Comparison of ENCODE assay signal across 8 cellular contexts in the genomic region with DNA sequence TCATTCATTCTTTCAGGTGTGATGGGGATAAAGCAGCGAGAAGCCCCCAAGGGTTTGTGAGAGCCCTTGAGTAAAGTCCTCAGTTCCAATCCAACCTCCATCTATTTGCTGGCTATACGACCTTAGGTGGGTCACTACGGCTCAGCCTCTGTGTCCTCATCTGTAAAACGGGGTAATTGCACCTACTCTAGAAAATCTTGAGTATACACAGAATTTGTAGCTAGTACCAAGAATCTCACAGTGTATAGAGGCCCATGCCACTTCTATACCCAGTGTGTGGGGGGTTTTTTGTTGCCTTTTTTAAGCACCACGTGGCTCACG. TPM values are rescaled to one million over a fixed set of nuclear protein-coding genes. Genes with fewer than 3 reads are reported as not detected.
DNase-seq lines count a peak whose midpoint lies in the region; ATAC-seq and TF ChIP-seq lines count a peak whose summit lies in the region.

No MANE protein-coding gene starts in this region.

- in situ Hi-C loops in IMR-90 (cut with MboI; ENCODE audit: low sequenced_read_pairs) = no loop called here

- peaks cover under 1% of the 10 kb centered on the region; the same call in 1 of the 2 replicates for H3K36me3 ChIP-seq in IMR-90 (ENCODE audit: control insufficient read depth, insufficient read depth, low read length)

- peak overlapping the region; percentile 57; the same call in 1 of the 2 replicates for H3K23ac ChIP-seq in IMR-90 (ENCODE audit: low read depth, low read length)

- no peaks in the 10 kb centered on the region for H3K9me3 Mint-ChIP-seq in osteocyte (ENCODE audit: unreplicated experiment)

- H3K9me1 ChIP-seq in IMR-90 (ENCODE audit: insufficient read depth, low read length) = peaks cover 8% of the 10 kb centered on the region

- H3K79me1 ChIP-seq in IMR-90 (ENCODE audit: low read depth in 1 of 2, low read length in 2 of 2) = peaks cover 0 to 35% of the 10 kb centered on the region in 2 experiments; a peak in 3 of 4 replicates

- H4K8ac ChIP-seq in IMR-90 (ENCODE audit: low read depth in 2 of 2, low read length in 2 of 2) = peak overlapping the region; percentile 96 to 97

- H3K4me3 Mint-ChIP-seq in osteocyte (ENCODE audit: unreplicated experiment) = peak overlapping the region; percentile 93

- H4K20me1 ChIP-seq in IMR-90 (ENCODE audit: insufficient read depth, low read length) = peaks cover 29% of the 10 kb centered on the region

- peak overlapping the region; percentile 82 for H3K14ac ChIP-seq in IMR-90 (replicated peaks; ENCODE audit: low read depth, low read length)

- H3K27me3 Mint-ChIP-seq in osteocyte (ENCODE audit: unreplicated experiment) = no peaks in the 10 kb centered on the region

- no peaks in the 10 kb centered on the region for H3K9me3 ChIP-seq in IMR-90 (ENCODE audit: control insufficient read depth, insufficient read depth, low read length)

- H3K18ac ChIP-seq in IMR-90 (ENCODE audit: low read depth, low read length) = no peak overlapping the region

- H2AK9ac ChIP-seq in IMR-90 (replicated peaks; ENCODE audit: low read depth, low read length, poor library complexity) = peak overlapping the region; percentile 96

- no CpG with 5 or more reads among the region's 6 CpGs for WGBS in IMR-90 (ENCODE audit: extremely low coverage in 2 of 2, insufficient read length in 1 of 2), 2 experiments

- no TSS peak for BruUV-seq in IMR-90 (replicated peaks; lab: Mats Ljungman, UMichigan)

- DNase-seq in GM12864 (ENCODE audit: low read depth) (no peak), IMR-90 (no peak), dorsolateral prefrontal cortex (no peak), osteocyte (ENCODE audit: extremely low spot score, unreplicated experiment) (no peak)
- no peak for DNase-seq in activated effector memory CD4-positive, alpha-beta T cell treated with anti-CD3 and anti-CD28 coated beads, Interleukin-2, amount 50 U/mL, for 16 hours

- peak overlapping the region; percentile 18 for H3K27ac Mint-ChIP-seq in osteocyte (ENCODE audit: unreplicated experiment)

- H3K27me3 ChIP-seq in IMR-90 (ENCODE audit: control insufficient read depth, insufficient read depth, low read length) (no peaks in the 10 kb centered on the region), dorsolateral prefrontal cortex (no peaks in the 10 kb centered on the region)

- H3K27ac ChIP-seq in IMR-90 (ENCODE audit: insufficient read depth, low read length) (peak overlapping the region; percentile 11; the same call in 1 of the 2 replicates), dorsolateral prefrontal cortex (peak overlapping the region in 58 of 59 donors; percentile 66 to 98 (median 92))

- ATAC-seq in IMR-90 (ENCODE audit: low read depth) (no peak; the same call in 1 of the 2 replicates), HG03520 (IDR thresholded peaks at IDR 0.05; ENCODE audit: unreplicated experiment) (no peak), GM18909 (IDR thresholded peaks at IDR 0.05; ENCODE audit: poor library complexity, unreplicated experiment) (no peak), GM18511 (IDR thresholded peaks at IDR 0.05; ENCODE audit: unreplicated experiment) (no peak)

- intact Hi-C loops in IMR-90 (cut with micrococcal nuclease) = loop anchor here (2.0 kb wide), 2 partner anchors 36 to 56 kb away; a partner anchor contains a TSS
- intact Hi-C loops in dorsolateral prefrontal cortex (cut with DNase I) = loop anchor here (1.0 to 2.0 kb wide), 4 partner anchors 31 to 56 kb away; no protein-coding TSS in a partner anchor

- peak overlapping the region; percentile 53 for H4K5ac ChIP-seq in IMR-90 (ENCODE audit: low read depth, low read length)

- no peak overlapping the region for H2BK20ac ChIP-seq in IMR-90 (ENCODE audit: low read depth, low read length)

- CTCF ChIA-PET in IMR-90 (lab: Yijun Ruan, JAX) = interaction anchor here (1.1 kb wide), 1 partner anchor 55 kb away, joined by 4 read pairs; no protein-coding TSS in a partner anchor

- H2AFZ ChIP-seq in IMR-90 (replicated peaks; ENCODE audit: low read length, poor library complexity) = peak overlapping the region; percentile 98

- TF ChIP-seq CTCF in GM12864 (IDR thresholded peaks at IDR 0.05; ENCODE audit: low read depth, low read length, missing control alignments) (no peak), IMR-90 (conservative IDR thresholded peaks at IDR 0.05; ENCODE audit: low read depth, low read length) (no peak), dorsolateral prefrontal cortex (IDR thresholded peaks at IDR 0.05 in 54 of 56, conservative IDR thresholded peaks at IDR 0.05 in 2 of 56; ENCODE audit: low read depth in 1 of 56, partially characterized antibody in 56 of 56) (peak in 1 of 56 donors; percentile 3), osteocyte (IDR thresholded peaks at IDR 0.05) (no peak)

- H3K9ac ChIP-seq in IMR-90 (ENCODE audit: low read depth, low read length) = peak overlapping the region; percentile 20; the same call in 1 of the 2 replicates

- peak overlapping the region; percentile 57 for H4K91ac ChIP-seq in IMR-90 (ENCODE audit: insufficient read depth, low read depth, low read length)

- peak overlapping the region; percentile 80 for H3K4ac ChIP-seq in IMR-90 (ENCODE audit: low read depth, low read length)

- peak overlapping the region; percentile 49 for H2BK5ac ChIP-seq in IMR-90 (ENCODE audit: low read depth, low read length, poor library complexity, severe bottlenecking)

- no peak overlapping the region for H2AK5ac ChIP-seq in IMR-90 (ENCODE audit: low read depth, low read length)

- H3K4me3 ChIP-seq in GM12864 (ENCODE audit: low read depth, low read length) (peak overlapping the region; percentile 89), IMR-90 (ENCODE audit: insufficient read depth, low read depth, low read length) (peak overlapping the region; percentile 81), dorsolateral prefrontal cortex (peak overlapping the region; percentile 64 to 96 (median 88))

- dilution Hi-C loops in IMR-90 (cut with HindIII; ENCODE audit: low sequenced_read_pairs, unreplicated experiment) = no loop called here

- H3K4me1 ChIP-seq in IMR-90 (ENCODE audit: control insufficient read depth, insufficient read depth, low read length) = peaks cover 5% of the 10 kb centered on the region; the same call in 1 of the 2 replicates

- peaks cover 23% of the 10 kb centered on the region for H3K4me1 Mint-ChIP-seq in osteocyte (ENCODE audit: unreplicated experiment)

- no peak for TF ChIP-seq POLR2A in IMR-90 (IDR thresholded peaks at IDR 0.05; ENCODE audit: low read depth, low read length)

- H3K36me3 Mint-ChIP-seq in osteocyte (ENCODE audit: unreplicated experiment) = no peaks in the 10 kb centered on the region

- POLR2A ChIA-PET in IMR-90 (lab: Charles Lee; ENCODE audit: unreplicated experiment) = interaction anchor here (0.5 kb wide), 1 partner anchor 16 kb away, joined by 3 read pairs; no protein-coding TSS in a partner anchor

- peak overlapping the region; percentile 69 for H2BK120ac ChIP-seq in IMR-90 (ENCODE audit: low read depth, low read length)

- peak overlapping the region; percentile 94 for H3K4me2 ChIP-seq in IMR-90 (ENCODE audit: low read depth, low read length)

- H2BK15ac ChIP-seq in IMR-90 (ENCODE audit: low read depth, low read length) = peak overlapping the region; percentile 16; the same call in 1 of the 3 replicates

- TF ChIP-seq RAD21 in IMR-90 (IDR thresholded peaks at IDR 0.05; ENCODE audit: low read length) = no peak

- peak overlapping the region; percentile 50 for H3K56ac ChIP-seq in IMR-90 (ENCODE audit: extremely low read depth, insufficient read depth, low read length)

TF ChIP-seq in IMR-90, 13 proteins besides CTCF, POLR2A, EP300 and RAD21:
- no peak for TF ChIP-seq CHD1 (IDR thresholded peaks at IDR 0.05; ENCODE audit: low read depth, low read length)
- no peak for TF ChIP-seq RFX5 (IDR thresholded peaks at IDR 0.05; ENCODE audit: low read depth, low read length)
- no peak for TF ChIP-seq RCOR1 (IDR thresholded peaks at IDR 0.05; ENCODE audit: insufficient replicate concordance, low read length)

RNA-seq across cellular contexts. Expression of a gene that starts 0.4 kb away (rescaled TPM):
- total RNA-seq in IMR-90 (2012; rRNA removed) (26.2 and 40.3 TPM in 2 replicates), dorsolateral prefrontal cortex (100 to 1,000 TPM in 1 of 120 experiments, 10 to 100 TPM in 119; 44.4 to 105 (median 67.2) TPM), osteocyte (82.3 and 87.2 TPM in 2 replicates)
- 83.6 and 88.1 TPM in 2 replicates for polyA plus RNA-seq in IMR-90 (2012; rRNA removed)
- polyA plus RNA-seq in IMR-90 (2012; cell fraction: cytosol; rRNA removed) = 36.6 and 47.1 TPM in 2 replicates
- polyA plus RNA-seq in IMR-90 (2012; cell fraction: nucleus; rRNA removed; ENCODE audit: low replicate concordance) = 214 and 325 TPM in 2 replicates

RNA-seq across cellular contexts. Expression of a gene that starts 36.0 kb away (rescaled TPM):
- total RNA-seq in IMR-90 (2012; rRNA removed) (14.0 and 16.7 TPM in 2 replicates), dorsolateral prefrontal cortex (1 to 10 TPM; 1.1 to 4.4 (median 2.1) TPM), osteocyte (21.8 and 23.6 TPM in 2 replicates)
- polyA plus RNA-seq in IMR-90 (2012; rRNA removed) = 15.0 and 16.1 TPM in 2 replicates
- polyA plus RNA-seq in IMR-90 (2012; cell fraction: cytosol; rRNA removed) = 9.2 and 22.6 TPM in 2 replicates
- polyA plus RNA-seq in IMR-90 (2012; cell fraction: nucleus; rRNA removed; ENCODE audit: low replicate concordance) = 14.1 and 14.9 TPM in 2 replicates

RNA-seq across cellular contexts. Expression of a gene that starts 56.9 kb away (rescaled TPM):
- 32.8 and 36.4 TPM in 2 replicates for total RNA-seq in IMR-90 (2012; rRNA removed)
- 108 and 123 TPM in 2 replicates for polyA plus RNA-seq in IMR-90 (2012; rRNA removed)
- polyA plus RNA-seq in IMR-90 (2012; cell fraction: cytosol; rRNA removed) = 136 and 153 TPM in 2 replicates
- polyA plus RNA-seq in IMR-90 (2012; cell fraction: nucleus; rRNA removed; ENCODE audit: low replicate concordance) = 66.4 and 160 TPM in 2 replicates
- total RNA-seq in dorsolateral prefrontal cortex = 10 to 100 TPM; 35.7 to 68.1 (median 53.5) TPM
- total RNA-seq in osteocyte = 53.4 and 57.0 TPM in 2 replicates
